In genomic region chr4:156694413-156694812, GRCh38 we compare ENCODE assay signal across 21 cellular contexts.
A peak's percentile ranks its signal among the peaks of the same experiment; 100 is the strongest.
DNase-seq lines count a peak whose midpoint lies in the region; ATAC-seq and TF ChIP-seq lines count a peak whose summit lies in the region.
"Had no signal": no experiment of that assay in that cellular context is flagged by ENCODE, and none has a peak within 500 bp of the region (broad histone marks: within the 10 kb centered on the region; RNA-seq: fewer than 3 reads in every experiment).

No MANE protein-coding gene starts in this region.

- TF ChIP-seq CTCF in mesothelial cell of epicardium (IDR thresholded peaks at IDR 0.05; ENCODE audit: unreplicated experiment) = no peak
- no peak for TF ChIP-seq CTCF in smooth muscle cell (IDR thresholded peaks at IDR 0.05; ENCODE audit: borderline replicate concordance, insufficient read depth, poor library complexity, severe bottlenecking)

- no peak overlapping the region for H3K9ac ChIP-seq in smooth muscle cell (ENCODE audit: low read depth)
- H3K9ac ChIP-seq: BLaER1 treated with 17β-estradiol and CSF1 and Interleukin-3, amounts not matched to agents 10 nM and 100 nM had no signal

- no peaks in the 10 kb centered on the region for H3K79me2 ChIP-seq in smooth muscle cell (ENCODE audit: low read depth)

- no peak overlapping the region for H3K4me3 ChIP-seq in smooth muscle cell
- H3K4me3 ChIP-seq: BLaER1 treated with 17β-estradiol and CSF1 and Interleukin-3, amounts not matched to agents 10 nM and 100 nM had no signal

- no peaks in the 10 kb centered on the region for H3K27me3 Mint-ChIP-seq in mesothelial cell of epicardium (ENCODE audit: low read depth)
- H3K27me3 Mint-ChIP-seq: CD4-positive, alpha-beta memory T cell; IgD-negative memory B cell had no signal

- no peaks in the 10 kb centered on the region for H3K36me3 Mint-ChIP-seq in mesothelial cell of epicardium
- H3K36me3 Mint-ChIP-seq: CD4-positive, alpha-beta memory T cell; IgD-negative memory B cell had no signal

- ATAC-seq in SK-N-SH treated with all-trans-retinoic acid at 6 μM for 48 hours (peak; percentile 25; the same call in 2 of the 3 replicates), HG02642 (IDR thresholded peaks at IDR 0.05; ENCODE audit: poor library complexity, unreplicated experiment) (no peak), GM21515 (IDR thresholded peaks at IDR 0.05; ENCODE audit: unreplicated experiment) (no peak)

- H3F3A ChIP-seq in smooth muscle cell (ENCODE audit: low read depth) = no peaks in the 10 kb centered on the region

- no peaks in the 10 kb centered on the region for H3K9me3 ChIP-seq in smooth muscle cell (replicated peaks; ENCODE audit: low read depth)
- H3K9me3 ChIP-seq: BLaER1 treated with 17β-estradiol and CSF1 and Interleukin-3, amounts not matched to agents 10 nM and 100 nM; Caco-2 had no signal

- H3K4me3 Mint-ChIP-seq in mesothelial cell of epicardium = no peak overlapping the region
- H3K4me3 Mint-ChIP-seq: CD4-positive, alpha-beta memory T cell; IgD-negative memory B cell had no signal

- H3K27ac ChIP-seq in smooth muscle cell (ENCODE audit: low read depth) = no peak overlapping the region
- H3K27ac ChIP-seq in substantia nigra (ENCODE audit: low read depth, low read length, poor library complexity, severe bottlenecking) = no peak overlapping the region
- H3K27ac ChIP-seq: BLaER1 treated with 17β-estradiol and CSF1 and Interleukin-3, amounts not matched to agents 10 nM and 100 nM; RWPE1 had no signal

- H3K4me1 Mint-ChIP-seq in mesothelial cell of epicardium = peaks cover 27% of the 10 kb centered on the region
- H3K4me1 Mint-ChIP-seq: CD4-positive, alpha-beta memory T cell; IgD-negative memory B cell had no signal

- H4K20me1 ChIP-seq in smooth muscle cell (ENCODE audit: low read depth) = no peaks in the 10 kb centered on the region
- H4K20me1 ChIP-seq: BLaER1 treated with 17β-estradiol and CSF1 and Interleukin-3, amounts not matched to agents 10 nM and 100 nM had no signal

- H3K4me1 ChIP-seq in smooth muscle cell (ENCODE audit: low read depth) = no peaks in the 10 kb centered on the region
- H3K4me1 ChIP-seq: Caco-2 had no signal

- H2AFZ ChIP-seq in smooth muscle cell (ENCODE audit: low read depth) = peak overlapping the region; percentile 36

- no peak overlapping the region for H3K4me2 ChIP-seq in smooth muscle cell
- H3K4me2 ChIP-seq: BLaER1 treated with 17β-estradiol and CSF1 and Interleukin-3, amounts not matched to agents 10 nM and 100 nM had no signal

- peak; percentile 46 for DNase-seq in HT-29 (ENCODE audit: low spot score)
- DNase-seq in mesothelial cell of epicardium (ENCODE audit: low spot score in 2 of 2, unreplicated experiment in 2 of 2) = no peak
- DNase-seq in smooth muscle cell (lab: John Stamatoyannopoulos, UW; ENCODE audit: unreplicated experiment) = no peak
- no peak for DNase-seq in NCI-H226
- DNase-seq in substantia nigra (lab: John Stamatoyannopoulos, UW) = no peak
- DNase-seq: Caco-2; CD4-positive, alpha-beta memory T cell; DMS 273 treated with DMSO at 0.1 percent for 48 hours; DND-41; MV-4-11; NCI-H1105 treated with DMSO at 0.1 percent for 48 hours; NCI-H2029 treated with DMSO at 0.1 percent for 48 hours; NCI-H2171 treated with DMSO at 0.1 percent for 48 hours; NCI-H446; T-helper 1 cell had no signal

- WGBS in smooth muscle cell (ENCODE audit: low lambda C conversion rate) = 68% methylated on average over 3 of the region's 3 CpGs

- H3K27ac Mint-ChIP-seq in mesothelial cell of epicardium = peak overlapping the region; percentile 47
- H3K27ac Mint-ChIP-seq: CD4-positive, alpha-beta memory T cell; IgD-negative memory B cell had no signal

- H3K9me3 Mint-ChIP-seq in mesothelial cell of epicardium = peaks cover 4% of the 10 kb centered on the region

- no peaks in the 10 kb centered on the region for H3K27me3 ChIP-seq in smooth muscle cell (ENCODE audit: low read depth)
- H3K27me3 ChIP-seq: BLaER1 treated with 17β-estradiol and CSF1 and Interleukin-3, amounts not matched to agents 10 nM and 100 nM had no signal

- no peaks in the 10 kb centered on the region for H3K36me3 ChIP-seq in smooth muscle cell (ENCODE audit: low read depth)
- H3K36me3 ChIP-seq: BLaER1 treated with 17β-estradiol and CSF1 and Interleukin-3, amounts not matched to agents 10 nM and 100 nM had no signal

TF ChIP-seq in SK-N-SH treated with all-trans-retinoic acid at 6 μM for 48 hours, 23 proteins besides CTCF, POLR2A, EP300 and RAD21:
- TF ChIP-seq CSDC2 (CRISPR knock-in tag; IDR thresholded peaks at IDR 0.05) (no peak), PPARA (CRISPR knock-in tag; IDR thresholded peaks at IDR 0.05; ENCODE audit: borderline replicate concordance) (no peak), ZFP30 (CRISPR knock-in tag; IDR thresholded peaks at IDR 0.05) (no peak), TCF4 (CRISPR knock-in tag; IDR thresholded peaks at IDR 0.05; ENCODE audit: borderline replicate concordance) (no peak), TOX (CRISPR knock-in tag; IDR thresholded peaks at IDR 0.05; ENCODE audit: borderline replicate concordance) (no peak), SNAI2 (CRISPR knock-in tag; IDR thresholded peaks at IDR 0.05) (no peak), ZNF8 (CRISPR knock-in tag; IDR thresholded peaks at IDR 0.05) (no peak), ZFP3 (CRISPR knock-in tag; IDR thresholded peaks at IDR 0.05) (no peak), GLIS3 (CRISPR knock-in tag; IDR thresholded peaks at IDR 0.05) (no peak), ZC3H10 (CRISPR knock-in tag; IDR thresholded peaks at IDR 0.05) (no peak), BACH2 (CRISPR knock-in tag; IDR thresholded peaks at IDR 0.05; ENCODE audit: borderline replicate concordance) (no peak), ZNF565 (CRISPR knock-in tag; conservative IDR thresholded peaks at IDR 0.05; ENCODE audit: low read depth) (no peak), CREB5 (CRISPR knock-in tag; IDR thresholded peaks at IDR 0.05; ENCODE audit: low read depth) (no peak), ZNF70 (CRISPR knock-in tag; IDR thresholded peaks at IDR 0.05) (no peak), POU6F1 (CRISPR knock-in tag; IDR thresholded peaks at IDR 0.05; ENCODE audit: borderline replicate concordance, low read depth) (no peak), OSR1 (CRISPR knock-in tag; IDR thresholded peaks at IDR 0.05) (no peak), CSRNP3 (CRISPR knock-in tag; IDR thresholded peaks at IDR 0.05) (no peak), ESRRG (CRISPR knock-in tag; IDR thresholded peaks at IDR 0.05) (no peak)
